ENCODE assay signal across 2 cellular contexts in the genomic region with DNA sequence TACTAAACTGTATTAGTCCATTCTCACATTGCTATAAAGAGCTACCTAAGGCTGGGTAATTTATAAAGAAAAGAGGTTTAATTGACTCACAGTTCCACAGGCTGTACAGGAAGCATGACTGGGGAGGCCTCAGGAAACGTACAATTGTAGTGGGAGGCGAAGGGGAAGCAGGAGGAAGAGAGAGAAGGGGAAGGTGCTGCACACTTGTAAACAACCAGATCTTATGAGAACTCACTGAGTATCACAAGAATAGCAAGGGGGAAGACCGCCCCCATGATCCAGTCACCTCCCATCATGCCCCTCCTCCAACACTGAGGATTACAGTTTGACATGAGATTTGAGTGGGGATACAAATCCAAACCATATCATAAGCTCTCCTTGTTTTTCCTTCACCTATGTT.
TF ChIP-seq lines count a peak whose summit lies in the region.

No MANE protein-coding gene starts in this region.

TF ChIP-seq in endothelial cell of umbilical vein, 7 proteins besides CTCF, POLR2A, EP300 and RAD21:
- peak; percentile 46 for TF ChIP-seq FOS (IDR thresholded peaks at IDR 0.05; ENCODE audit: borderline replicate concordance, insufficient read depth, low read length)
- TF ChIP-seq GATA2 (IDR thresholded peaks at IDR 0.05; ENCODE audit: insufficient read depth, insufficient read length, low read depth, low read length) = no peak

TF ChIP-seq in GM23338, 12 proteins besides CTCF, POLR2A, EP300 and RAD21:
- TF ChIP-seq ZNF114 (CRISPR knock-in tag; IDR thresholded peaks at IDR 0.05) = no peak
- TF ChIP-seq STAT1 (IDR thresholded peaks at IDR 0.05; ENCODE audit: unreplicated experiment) = no peak
- no peak for TF ChIP-seq JUNB (IDR thresholded peaks at IDR 0.05; ENCODE audit: unreplicated experiment)
- TF ChIP-seq, protein P1, sequence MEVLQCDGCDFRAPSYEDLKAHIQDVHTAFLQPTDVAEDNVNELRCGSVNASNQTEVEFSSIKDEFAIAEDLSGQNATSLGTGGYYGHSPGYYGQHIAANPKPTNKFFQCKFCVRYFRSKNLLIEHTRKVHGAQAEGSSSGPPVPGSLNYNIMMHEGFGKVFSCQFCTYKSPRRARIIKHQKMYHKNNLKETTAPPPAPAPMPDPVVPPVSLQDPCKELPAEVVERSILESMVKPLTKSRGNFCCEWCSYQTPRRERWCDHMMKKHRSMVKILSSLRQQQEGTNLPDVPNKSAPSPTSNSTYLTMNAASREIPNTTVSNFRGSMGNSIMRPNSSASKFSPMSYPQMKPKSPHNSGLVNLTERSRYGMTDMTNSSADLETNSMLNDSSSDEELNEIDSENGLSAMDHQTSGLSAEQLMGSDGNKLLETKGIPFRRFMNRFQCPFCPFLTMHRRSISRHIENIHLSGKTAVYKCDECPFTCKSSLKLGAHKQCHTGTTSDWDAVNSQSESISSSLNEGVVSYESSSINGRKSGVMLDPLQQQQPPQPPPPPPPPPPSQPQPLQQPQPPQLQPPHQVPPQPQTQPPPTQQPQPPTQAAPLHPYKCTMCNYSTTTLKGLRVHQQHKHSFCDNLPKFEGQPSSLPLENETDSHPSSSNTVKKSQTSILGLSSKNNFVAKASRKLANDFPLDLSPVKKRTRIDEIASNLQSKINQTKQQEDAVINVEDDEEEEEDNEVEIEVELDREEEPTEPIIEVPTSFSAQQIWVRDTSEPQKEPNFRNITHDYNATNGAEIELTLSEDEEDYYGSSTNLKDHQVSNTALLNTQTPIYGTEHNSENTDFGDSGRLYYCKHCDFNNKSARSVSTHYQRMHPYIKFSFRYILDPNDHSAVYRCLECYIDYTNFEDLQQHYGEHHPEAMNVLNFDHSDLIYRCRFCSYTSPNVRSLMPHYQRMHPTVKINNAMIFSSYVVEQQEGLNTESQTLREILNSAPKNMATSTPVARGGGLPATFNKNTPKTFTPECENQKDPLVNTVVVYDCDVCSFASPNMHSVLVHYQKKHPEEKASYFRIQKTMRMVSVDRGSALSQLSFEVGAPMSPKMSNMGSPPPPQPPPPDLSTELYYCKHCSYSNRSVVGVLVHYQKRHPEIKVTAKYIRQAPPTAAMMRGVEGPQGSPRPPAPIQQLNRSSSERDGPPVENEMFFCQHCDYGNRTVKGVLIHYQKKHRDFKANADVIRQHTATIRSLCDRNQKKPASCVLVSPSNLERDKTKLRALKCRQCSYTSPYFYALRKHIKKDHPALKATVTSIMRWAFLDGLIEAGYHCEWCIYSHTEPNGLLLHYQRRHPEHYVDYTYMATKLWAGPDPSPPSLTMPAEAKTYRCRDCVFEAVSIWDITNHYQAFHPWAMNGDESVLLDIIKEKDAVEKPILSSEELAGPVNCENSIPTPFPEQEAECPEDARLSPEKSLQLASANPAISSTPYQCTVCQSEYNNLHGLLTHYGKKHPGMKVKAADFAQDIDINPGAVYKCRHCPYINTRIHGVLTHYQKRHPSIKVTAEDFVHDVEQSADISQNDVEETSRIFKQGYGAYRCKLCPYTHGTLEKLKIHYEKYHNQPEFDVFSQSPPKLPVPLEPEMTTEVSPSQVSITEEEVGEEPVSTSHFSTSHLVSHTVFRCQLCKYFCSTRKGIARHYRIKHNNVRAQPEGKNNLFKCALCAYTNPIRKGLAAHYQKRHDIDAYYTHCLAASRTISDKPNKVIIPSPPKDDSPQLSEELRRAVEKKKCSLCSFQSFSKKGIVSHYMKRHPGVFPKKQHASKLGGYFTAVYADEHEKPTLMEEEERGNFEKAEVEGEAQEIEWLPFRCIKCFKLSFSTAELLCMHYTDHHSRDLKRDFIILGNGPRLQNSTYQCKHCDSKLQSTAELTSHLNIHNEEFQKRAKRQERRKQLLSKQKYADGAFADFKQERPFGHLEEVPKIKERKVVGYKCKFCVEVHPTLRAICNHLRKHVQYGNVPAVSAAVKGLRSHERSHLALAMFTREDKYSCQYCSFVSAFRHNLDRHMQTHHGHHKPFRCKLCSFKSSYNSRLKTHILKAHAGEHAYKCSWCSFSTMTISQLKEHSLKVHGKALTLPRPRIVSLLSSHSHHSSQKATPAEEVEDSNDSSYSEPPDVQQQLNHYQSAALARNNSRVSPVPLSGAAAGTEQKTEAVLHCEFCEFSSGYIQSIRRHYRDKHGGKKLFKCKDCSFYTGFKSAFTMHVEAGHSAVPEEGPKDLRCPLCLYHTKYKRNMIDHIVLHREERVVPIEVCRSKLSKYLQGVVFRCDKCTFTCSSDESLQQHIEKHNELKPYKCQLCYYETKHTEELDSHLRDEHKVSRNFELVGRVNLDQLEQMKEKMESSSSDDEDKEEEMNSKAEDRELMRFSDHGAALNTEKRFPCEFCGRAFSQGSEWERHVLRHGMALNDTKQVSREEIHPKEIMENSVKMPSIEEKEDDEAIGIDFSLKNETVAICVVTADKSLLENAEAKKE (CRISPR knock-in tag; IDR thresholded peaks at IDR 0.05) = no peak
- TF ChIP-seq, protein P2, sequence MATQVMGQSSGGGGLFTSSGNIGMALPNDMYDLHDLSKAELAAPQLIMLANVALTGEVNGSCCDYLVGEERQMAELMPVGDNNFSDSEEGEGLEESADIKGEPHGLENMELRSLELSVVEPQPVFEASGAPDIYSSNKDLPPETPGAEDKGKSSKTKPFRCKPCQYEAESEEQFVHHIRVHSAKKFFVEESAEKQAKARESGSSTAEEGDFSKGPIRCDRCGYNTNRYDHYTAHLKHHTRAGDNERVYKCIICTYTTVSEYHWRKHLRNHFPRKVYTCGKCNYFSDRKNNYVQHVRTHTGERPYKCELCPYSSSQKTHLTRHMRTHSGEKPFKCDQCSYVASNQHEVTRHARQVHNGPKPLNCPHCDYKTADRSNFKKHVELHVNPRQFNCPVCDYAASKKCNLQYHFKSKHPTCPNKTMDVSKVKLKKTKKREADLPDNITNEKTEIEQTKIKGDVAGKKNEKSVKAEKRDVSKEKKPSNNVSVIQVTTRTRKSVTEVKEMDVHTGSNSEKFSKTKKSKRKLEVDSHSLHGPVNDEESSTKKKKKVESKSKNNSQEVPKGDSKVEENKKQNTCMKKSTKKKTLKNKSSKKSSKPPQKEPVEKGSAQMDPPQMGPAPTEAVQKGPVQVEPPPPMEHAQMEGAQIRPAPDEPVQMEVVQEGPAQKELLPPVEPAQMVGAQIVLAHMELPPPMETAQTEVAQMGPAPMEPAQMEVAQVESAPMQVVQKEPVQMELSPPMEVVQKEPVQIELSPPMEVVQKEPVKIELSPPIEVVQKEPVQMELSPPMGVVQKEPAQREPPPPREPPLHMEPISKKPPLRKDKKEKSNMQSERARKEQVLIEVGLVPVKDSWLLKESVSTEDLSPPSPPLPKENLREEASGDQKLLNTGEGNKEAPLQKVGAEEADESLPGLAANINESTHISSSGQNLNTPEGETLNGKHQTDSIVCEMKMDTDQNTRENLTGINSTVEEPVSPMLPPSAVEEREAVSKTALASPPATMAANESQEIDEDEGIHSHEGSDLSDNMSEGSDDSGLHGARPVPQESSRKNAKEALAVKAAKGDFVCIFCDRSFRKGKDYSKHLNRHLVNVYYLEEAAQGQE (IDR thresholded peaks at IDR 0.05; ENCODE audit: unreplicated experiment) = no peak
- TF ChIP-seq NANOG (IDR thresholded peaks at IDR 0.05; ENCODE audit: borderline replicate concordance) = no peak
- TF ChIP-seq CREB1 (CRISPR knock-in tag; IDR thresholded peaks at IDR 0.05; ENCODE audit: low read depth) = no peak
- no peak for TF ChIP-seq EZH2 (IDR thresholded peaks at IDR 0.05; ENCODE audit: low read depth, unreplicated experiment)
- TF ChIP-seq POLR2AphosphoS5 (IDR thresholded peaks at IDR 0.05; ENCODE audit: low read depth) = no peak
- no peak for TF ChIP-seq EZH2phosphoT487 (IDR thresholded peaks at IDR 0.05; ENCODE audit: unreplicated experiment)
- no peak for TF ChIP-seq ZNF331 (CRISPR knock-in tag; IDR thresholded peaks at IDR 0.05; ENCODE audit: low read depth)
